Comparison of ENCODE assay signal across 7 cellular contexts in the genomic region with DNA sequence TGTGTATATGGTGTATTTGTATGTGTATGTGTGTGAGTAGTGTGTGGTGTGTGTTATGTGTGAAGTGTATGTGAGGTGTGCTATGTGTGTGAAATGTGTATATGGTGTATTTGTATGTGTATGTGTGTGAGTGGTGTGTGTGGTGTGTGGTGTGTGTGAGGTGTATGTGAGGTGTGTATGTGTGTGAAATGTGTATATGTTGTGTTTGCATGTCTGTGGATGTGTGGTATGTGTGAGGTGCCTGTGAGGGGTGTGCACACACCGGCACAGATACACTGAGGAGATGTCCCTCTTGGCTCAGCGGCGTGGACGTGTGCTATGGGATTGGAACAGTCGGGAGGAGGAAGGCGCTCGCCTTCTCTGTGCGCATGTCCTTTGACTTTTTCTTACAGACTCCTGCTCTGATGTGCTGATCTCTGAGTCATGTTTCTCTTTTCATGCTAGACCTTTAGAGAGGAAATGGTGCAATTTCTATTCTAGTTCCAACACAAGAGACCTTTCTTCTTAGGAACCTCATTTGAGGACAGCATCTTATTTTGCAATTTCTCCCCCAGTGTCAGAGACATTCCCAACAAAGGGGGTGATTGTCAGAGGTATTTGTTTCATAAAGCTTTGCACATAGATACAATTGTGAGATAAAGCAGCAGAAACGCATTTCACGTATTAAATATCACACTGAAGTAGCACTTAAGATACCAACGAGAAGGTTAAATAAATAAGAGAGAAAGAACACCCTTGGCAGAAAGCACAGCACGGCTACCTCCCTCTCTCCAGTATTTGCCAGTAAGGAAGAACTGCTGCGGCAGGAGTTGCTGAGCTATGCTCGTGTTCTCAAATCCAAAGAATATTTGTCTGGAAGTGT. TPM values are rescaled to one million over a fixed set of nuclear protein-coding genes. Genes with fewer than 3 reads are reported as not detected.
A peak's percentile ranks its signal among the peaks of the same experiment; 100 is the strongest.
DNase-seq lines count a peak whose midpoint lies in the region; ATAC-seq and TF ChIP-seq lines count a peak whose summit lies in the region.

No MANE protein-coding gene starts in this region.

- peak; percentile 81 for DNase-seq in GF-D8 (lab: John Stamatoyannopoulos, UW)
- DNase-seq in NCI-H1436 treated with DMSO at 0.1 percent for 48 hours (lab: John Stamatoyannopoulos, UW), result peak; percentile 8
- peak; percentile 23 for DNase-seq in activated T-cell treated with anti-CD3 and anti-CD28 coated beads, Interleukin-2, amount 50 U/mL, for 72 hours
- DNase-seq in iris pigment epithelial cell (ENCODE audit: low read depth), result peak; percentile 94
- DNase-seq in transverse colon, result no peak
- no peak for DNase-seq in activated CD8-positive, alpha-beta memory T cell treated with anti-CD3 and anti-CD28 coated beads, Interleukin-2, amount 50 U/mL, for 48 hours
- no peak for DNase-seq in WERI-Rb-1

- H3K27me3 Mint-ChIP-seq in activated T-cell treated with anti-CD3 and anti-CD28 coated beads, Interleukin-2, amount 50 U/mL, for 72 hours (ENCODE audit: low read depth), result peaks cover 12% of the 10 kb centered on the region

- in situ Hi-C loops in transverse colon (cut with MboI; ENCODE audit: low pct_ligation_motif_present in 1 of 4, low pct_unique_long_range_greater_than_20kb in 1 of 4, low sequenced_read_pairs in 3 of 4), result no loop called here

- H3K4me3 ChIP-seq in transverse colon, result no peak overlapping the region
- no peak overlapping the region for H3K4me3 ChIP-seq in WERI-Rb-1 (ENCODE audit: low read depth, low read length)

- no peaks in the 10 kb centered on the region for H3K27me3 ChIP-seq in transverse colon
- H3K27me3 ChIP-seq in WERI-Rb-1 (ENCODE audit: insufficient read depth, low read depth, severe bottlenecking), result no peaks in the 10 kb centered on the region

- H3K36me3 Mint-ChIP-seq in activated T-cell treated with anti-CD3 and anti-CD28 coated beads, Interleukin-2, amount 50 U/mL, for 72 hours (ENCODE audit: insufficient read depth in 2 of 2), result no peaks in the 10 kb centered on the region

- no peaks in the 10 kb centered on the region for H3K4me1 ChIP-seq in transverse colon

- TF ChIP-seq POLR2A in transverse colon (IDR thresholded peaks at IDR 0.05), result no peak

- TF ChIP-seq CTCF in transverse colon (IDR thresholded peaks at IDR 0.05), result no peak
- no peak for TF ChIP-seq CTCF in WERI-Rb-1 (IDR thresholded peaks at IDR 0.05; ENCODE audit: low read depth, low read length)

- H3K4me1 Mint-ChIP-seq in activated T-cell treated with anti-CD3 and anti-CD28 coated beads, Interleukin-2, amount 50 U/mL, for 72 hours (ENCODE audit: low read depth), result peaks cover 15% of the 10 kb centered on the region

- H3K4me3 Mint-ChIP-seq in activated T-cell treated with anti-CD3 and anti-CD28 coated beads, Interleukin-2, amount 50 U/mL, for 72 hours, result no peak overlapping the region

- 28 to 52% methylated on average over 13 to 14 of the region's 14 CpGs for WGBS in transverse colon (ENCODE audit: low coverage in 1 of 2), 2 donors

- intact Hi-C loops in transverse colon (cut with DNase I; ENCODE audit: low total_unique reads), result no loop called here

- H3K27ac ChIP-seq in transverse colon (peak overlapping the region; percentile 22 to 47 (median 36)), WERI-Rb-1 (no peak overlapping the region)

- no peak for TF ChIP-seq EP300 in transverse colon (IDR thresholded peaks at IDR 0.05; ENCODE audit: low read depth)

- ATAC-seq in activated T-cell treated with anti-CD3 and anti-CD28 coated beads, Interleukin-2, amount 50 U/mL, for 72 hours (replicated peaks in 1 of 2), result peak; percentile 86 to 88

- H3K9me3 Mint-ChIP-seq in activated T-cell treated with anti-CD3 and anti-CD28 coated beads, Interleukin-2, amount 50 U/mL, for 72 hours, result no peaks in the 10 kb centered on the region

- H3K36me3 ChIP-seq in transverse colon (no peaks in the 10 kb centered on the region), WERI-Rb-1 (no peaks in the 10 kb centered on the region)

- H3K27ac Mint-ChIP-seq in activated T-cell treated with anti-CD3 and anti-CD28 coated beads, Interleukin-2, amount 50 U/mL, for 72 hours, result no peak overlapping the region

- H3K9me3 ChIP-seq in transverse colon (no peaks in the 10 kb centered on the region), WERI-Rb-1 (ENCODE audit: severe bottlenecking) (no peaks in the 10 kb centered on the region)

RNA-seq across cellular contexts. Expression of a gene that starts 11.3 kb away (rescaled TPM):
- under 1 TPM in 1 of 2 donors, not detected in 1; 0.07 TPM for total RNA-seq in activated T-cell treated with anti-CD3 and anti-CD28 coated beads, Interleukin-2, amount 50 U/mL, for 72 hours
- total RNA-seq in transverse colon, result 1 to 10 TPM in 1 of 4 donors, under 1 TPM in 2, not detected in 1; 0.80 to 1.3 (median 0.96) TPM

Comparison
In these comparisons a context has a peak if more than half of its experiments do, and no peak if none do; other contexts are left out.
1. DNase-seq: peak in GF-D8 (single experiment), NCI-H1436 treated with DMSO at 0.1 percent for 48 hours (single experiment), activated T-cell treated with anti-CD3 and anti-CD28 coated beads, Interleukin-2, amount 50 U/mL, for 72 hours (2 of 2) and iris pigment epithelial cell (single experiment); none in transverse colon (single experiment), activated CD8-positive, alpha-beta memory T cell treated with anti-CD3 and anti-CD28 coated beads, Interleukin-2, amount 50 U/mL, for 48 hours (single experiment) and WERI-Rb-1 (single experiment).